In genomic region chr13:37132211-37132610, GRCh38 we compare ENCODE assay signal across 28 cellular contexts. TPM values are rescaled to one million over a fixed set of nuclear protein-coding genes. Genes with fewer than 3 reads are reported as not detected.
"Had no signal": no experiment of that assay in that cellular context is flagged by ENCODE, and none has a peak within 500 bp of the region (broad histone marks: within the 10 kb centered on the region; RNA-seq: fewer than 3 reads in every experiment).

No MANE protein-coding gene starts in this region.

- H3K4me3 ChIP-seq: ascending aorta had no signal

- H3K27me3 ChIP-seq: ascending aorta had no signal

- H3K4me3 Mint-ChIP-seq: activated CD8-positive, alpha-beta T cell treated with anti-CD3 and anti-CD28 coated beads, Interleukin-2, amount 10 ng/mL, durations not matched to agents 7 days and 5 days; activated naive CD4-positive, alpha-beta T cell treated with anti-CD3 and anti-CD28 coated beads, Interleukin-2, amount 50 U/mL, for 24 hours; activated T-helper 1 cell treated with anti-CD3 and anti-CD28 coated beads, Interleukin-12 subunit alpha, Interleukin-12 subunit beta, Interleukin-2, Interleukin-4 antibody, amounts not matched to agents 30 ng/mL and 10 ng/mL and 1 ng/mL, durations not matched to agents 14 hours and 24 hours and 36 hours; brain; T-helper 17 cell; WTC11 had no signal

- H3K36me3 Mint-ChIP-seq: activated naive CD4-positive, alpha-beta T cell treated with anti-CD3 and anti-CD28 coated beads, Interleukin-2, amount 50 U/mL, for 24 hours; brain had no signal

- H3K36me3 ChIP-seq: ascending aorta had no signal

- H3K9me3 ChIP-seq: ascending aorta had no signal

- H3K27ac ChIP-seq: ascending aorta had no signal

- H3K27ac Mint-ChIP-seq: activated CD8-positive, alpha-beta T cell treated with anti-CD3 and anti-CD28 coated beads, Interleukin-2, amount 10 ng/mL, durations not matched to agents 7 days and 5 days; activated naive CD4-positive, alpha-beta T cell treated with anti-CD3 and anti-CD28 coated beads, Interleukin-2, amount 50 U/mL, for 24 hours; activated T-helper 1 cell treated with anti-CD3 and anti-CD28 coated beads, Interleukin-12 subunit alpha, Interleukin-12 subunit beta, Interleukin-2, Interleukin-4 antibody, amounts not matched to agents 30 ng/mL and 10 ng/mL and 1 ng/mL, durations not matched to agents 14 hours and 24 hours and 36 hours; brain; T-helper 17 cell; WTC11 had no signal

- H3K4me1 Mint-ChIP-seq: activated naive CD4-positive, alpha-beta T cell treated with anti-CD3 and anti-CD28 coated beads, Interleukin-2, amount 50 U/mL, for 24 hours; T-helper 17 cell; WTC11 had no signal

- ATAC-seq: activated CD8-positive, alpha-beta T cell treated with anti-CD3 and anti-CD28 coated beads, Interleukin-2, amount 10 ng/mL, durations not matched to agents 7 days and 5 days; T-helper 17 cell; WTC11 had no signal

- H3K9me3 Mint-ChIP-seq: activated naive CD4-positive, alpha-beta T cell treated with anti-CD3 and anti-CD28 coated beads, Interleukin-2, amount 50 U/mL, for 24 hours; activated T-helper 1 cell treated with anti-CD3 and anti-CD28 coated beads, Interleukin-12 subunit alpha, Interleukin-12 subunit beta, Interleukin-2, Interleukin-4 antibody, amounts not matched to agents 30 ng/mL and 10 ng/mL and 1 ng/mL, durations not matched to agents 14 hours and 24 hours and 36 hours had no signal

- H3K27me3 Mint-ChIP-seq: brain had no signal

- DNase-seq: activated CD4-positive, alpha-beta T cell treated with anti-CD3 and anti-CD28 coated beads for 48 hours; activated CD4-positive, alpha-beta T cell treated with anti-CD3 and anti-CD28 coated beads, Interleukin-2, amount 50 U/mL, for 4 hours; activated CD4-positive, CD25-positive, alpha-beta regulatory T cell treated with anti-CD3 and anti-CD28 coated beads, Interleukin-2, amount 50 U/mL, for 72 hours; activated CD8-positive, alpha-beta memory T cell treated with anti-CD3 and anti-CD28 coated beads, Interleukin-2, amount 50 U/mL, for 48 hours; activated CD8-positive, alpha-beta T cell treated with anti-CD3 and anti-CD28 coated beads, Interleukin-2, amount 10 ng/mL, durations not matched to agents 7 days and 5 days; activated effector memory CD4-positive, alpha-beta T cell treated with Interleukin-2 at 50 U/mL for 16 hours; activated naive CD4-positive, alpha-beta T cell; activated T-cell treated with anti-CD3 and anti-CD28 coated beads, Interleukin-2, amount 50 U/mL, for 1 hour; amniotic stem cell; Kasumi-1; KBM-7; NCI-H1048; NCI-H1930; NCI-H2171; NCI-H226; NCI-H526; SIG-M5; T-helper 17 cell; T-helper 9 cell had no signal

RNA-seq across cellular contexts. Expression of gene CSNK1A1L, which starts 26.7 kb away (rescaled TPM):
- total RNA-seq: activated CD8-positive, alpha-beta T cell treated with anti-CD3 and anti-CD28 coated beads, Interleukin-2, amount 10 ng/mL, durations not matched to agents 7 days and 5 days; activated T-helper 1 cell treated with anti-CD3 and anti-CD28 coated beads, Interleukin-12 subunit alpha, Interleukin-12 subunit beta, Interleukin-2, Interleukin-4 antibody, amounts not matched to agents 30 ng/mL and 10 ng/mL and 1 ng/mL, durations not matched to agents 14 hours and 24 hours and 36 hours; ascending aorta; cardiac septum; M059J; NCI-H460; RPMI7951; T-helper 17 cell; WTC11 had no signal
